Comparison of ENCODE assay signal across 18 cellular contexts in the genomic region with DNA sequence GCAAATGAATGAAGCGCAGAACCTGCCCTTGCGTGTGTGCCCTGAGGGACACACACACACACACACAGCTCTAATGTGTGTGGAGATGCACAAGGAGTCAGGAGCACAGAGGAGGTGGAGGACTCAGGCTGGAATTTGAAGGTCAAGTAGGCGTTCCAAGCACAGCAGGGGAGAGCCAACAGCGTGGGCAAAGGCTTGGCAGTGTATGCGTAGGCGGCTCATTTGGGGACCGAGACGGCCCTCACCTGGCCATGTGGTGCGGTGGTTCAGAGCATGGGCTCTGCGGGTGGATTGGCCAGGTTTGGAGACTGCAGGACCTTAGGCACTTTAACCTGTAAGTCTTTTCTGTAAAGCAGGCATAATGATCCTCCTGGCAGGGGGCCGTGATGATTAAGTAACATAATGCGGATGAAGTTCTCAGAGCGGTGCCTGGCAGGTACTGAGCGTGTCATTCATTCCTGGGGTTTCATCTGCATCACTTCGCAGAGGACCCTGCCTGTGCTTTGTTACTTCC.
DNase-seq lines count a peak whose midpoint lies in the region; ATAC-seq lines count a peak whose summit lies in the region.
"Had no signal": no experiment of that assay in that cellular context is flagged by ENCODE, and none has a peak within 500 bp of the region (broad histone marks: within the 10 kb centered on the region; RNA-seq: fewer than 3 reads in every experiment).

No MANE protein-coding gene starts in this region.

- H3K36me3 ChIP-seq in iPS DF 6.9 (ENCODE audit: control insufficient read depth, insufficient read depth, low read length): no peaks in the 10 kb centered on the region
- H3K36me3 ChIP-seq: esophagus muscularis mucosa had no signal

- H3K9me3 Mint-ChIP-seq in activated naive CD4-positive, alpha-beta T cell treated with anti-CD3 and anti-CD28 coated beads, Interleukin-2, amount 50 U/mL, for 24 hours: no peaks in the 10 kb centered on the region
- no peaks in the 10 kb centered on the region for H3K9me3 Mint-ChIP-seq in activated naive CD4-positive, alpha-beta T cell treated with anti-CD3 and anti-CD28 coated beads, Interleukin-2, amount 50 U/mL, for 72 hours
- no peaks in the 10 kb centered on the region for H3K9me3 Mint-ChIP-seq in stimulated activated memory B cell treated with anti-CD40 and anti-IgM and Interleukin-4, amounts not matched to agents 10 μg/mL and 1 μg/mL and 100 μg/mL, for 72 hours
- H3K9me3 Mint-ChIP-seq: natural killer cell treated with Interleukin-12 subunit alpha and Interleukin-12 subunit beta and Interleukin-15 and Interleukin-18, amount 100 ng/mL, for 72 hours had no signal

- H3K9me3 ChIP-seq in iPS DF 6.9 (ENCODE audit: control insufficient read depth, insufficient read depth, low read length): no peaks in the 10 kb centered on the region
- H3K9me3 ChIP-seq: esophagus muscularis mucosa had no signal

- H3K27ac ChIP-seq in iPS DF 6.9 (ENCODE audit: low read length): no peak overlapping the region
- H3K27ac ChIP-seq: esophagus muscularis mucosa had no signal

- H3K27me3 ChIP-seq in iPS DF 6.9 (ENCODE audit: control insufficient read depth, insufficient read depth, low read length): no peaks in the 10 kb centered on the region; the same call in 1 of the 2 replicates

- peaks cover 4% of the 10 kb centered on the region for H3K4me1 ChIP-seq in iPS DF 6.9 (ENCODE audit: control insufficient read depth, insufficient read depth, low read length)

- peaks cover 19% of the 10 kb centered on the region for H3K27me3 Mint-ChIP-seq in activated naive CD4-positive, alpha-beta T cell treated with anti-CD3 and anti-CD28 coated beads, Interleukin-2, amount 50 U/mL, for 24 hours
- peaks cover 78% of the 10 kb centered on the region for H3K27me3 Mint-ChIP-seq in stimulated activated memory B cell treated with anti-CD40 and anti-IgM and Interleukin-4, amounts not matched to agents 10 μg/mL and 1 μg/mL and 100 μg/mL, for 72 hours

- H3K4me1 Mint-ChIP-seq in activated naive CD4-positive, alpha-beta T cell treated with anti-CD3 and anti-CD28 coated beads, Interleukin-2, amount 50 U/mL, for 24 hours: peaks cover 5% of the 10 kb centered on the region
- peaks cover 10% of the 10 kb centered on the region for H3K4me1 Mint-ChIP-seq in stimulated activated memory B cell treated with anti-CD40 and anti-IgM and Interleukin-4, amounts not matched to agents 10 μg/mL and 1 μg/mL and 100 μg/mL, for 72 hours

- ATAC-seq in activated naive CD4-positive, alpha-beta T cell treated with anti-CD3 and anti-CD28 coated beads, Interleukin-2, amount 50 U/mL, for 72 hours: no peak
- ATAC-seq in stimulated activated memory B cell treated with anti-CD40 and anti-IgM and Interleukin-4, amounts not matched to agents 10 μg/mL and 1 μg/mL and 100 μg/mL, for 72 hours: peak; percentile 36
- no peak for ATAC-seq in HG03135 (IDR thresholded peaks at IDR 0.05; ENCODE audit: unreplicated experiment)
- ATAC-seq: natural killer cell treated with Interleukin-12 subunit alpha and Interleukin-12 subunit beta and Interleukin-15 and Interleukin-18, amount 100 ng/mL, for 72 hours had no signal

- no CpG with 5 or more reads among the region's 15 CpGs for WGBS in iPS DF 6.9 (ENCODE audit: insufficient coverage, insufficient read length)

- no peak for DNase-seq in activated naive CD4-positive, alpha-beta T cell treated with anti-CD3 and anti-CD28 coated beads, Interleukin-2, amount 50 U/mL, for 72 hours (ENCODE audit: low spot score in 2 of 2)
- DNase-seq in NCI-H526 treated with DMSO at 0.1 percent for 48 hours (lab: John Stamatoyannopoulos, UW) (peak; percentile 10), iPS DF 6.9 (ENCODE audit: low read depth, low spot score) (peak; percentile 47), NCI-H510A treated with DMSO at 0.1 percent for 48 hours (lab: John Stamatoyannopoulos, UW) (no peak), COLO668 (lab: John Stamatoyannopoulos, UW; ENCODE audit: unreplicated experiment) (no peak)
- DNase-seq: activated CD4-positive, CD25-positive, alpha-beta regulatory T cell treated with anti-CD3 and anti-CD28 coated beads, Interleukin-2, amount 50 U/mL, for 72 hours; activated CD8-positive, alpha-beta memory T cell treated with anti-CD3 and anti-CD28 coated beads, Interleukin-2, amount 50 U/mL, for 4 hours; AML-193; NCI-H1436; SHP77; stimulated activated CD4-positive, alpha-beta T cell treated with anti-CD3 and anti-CD28 coated beads, Interleukin-15, amount 100 ng/mL, for 24 hours; T-helper 2 cell had no signal

- H3K36me3 Mint-ChIP-seq in activated naive CD4-positive, alpha-beta T cell treated with anti-CD3 and anti-CD28 coated beads, Interleukin-2, amount 50 U/mL, for 24 hours: no peaks in the 10 kb centered on the region
- H3K36me3 Mint-ChIP-seq in activated naive CD4-positive, alpha-beta T cell treated with anti-CD3 and anti-CD28 coated beads, Interleukin-2, amount 50 U/mL, for 72 hours: no peaks in the 10 kb centered on the region
- no peaks in the 10 kb centered on the region for H3K36me3 Mint-ChIP-seq in stimulated activated memory B cell treated with anti-CD40 and anti-IgM and Interleukin-4, amounts not matched to agents 10 μg/mL and 1 μg/mL and 100 μg/mL, for 72 hours
- H3K36me3 Mint-ChIP-seq: natural killer cell treated with Interleukin-12 subunit alpha and Interleukin-12 subunit beta and Interleukin-15 and Interleukin-18, amount 100 ng/mL, for 72 hours had no signal

- H3K4me3 ChIP-seq in iPS DF 6.9 (ENCODE audit: low read length): no peak overlapping the region
- H3K4me3 ChIP-seq: dorsolateral prefrontal cortex, esophagus muscularis mucosa had no signal

- H3K4me3 Mint-ChIP-seq in activated naive CD4-positive, alpha-beta T cell treated with anti-CD3 and anti-CD28 coated beads, Interleukin-2, amount 50 U/mL, for 24 hours: no peak overlapping the region
- no peak overlapping the region for H3K4me3 Mint-ChIP-seq in stimulated activated memory B cell treated with anti-CD40 and anti-IgM and Interleukin-4, amounts not matched to agents 10 μg/mL and 1 μg/mL and 100 μg/mL, for 72 hours
- H3K4me3 Mint-ChIP-seq: natural killer cell treated with Interleukin-12 subunit alpha and Interleukin-12 subunit beta and Interleukin-15 and Interleukin-18, amount 100 ng/mL, for 72 hours had no signal

- peak overlapping the region; percentile 72 for H3K27ac Mint-ChIP-seq in activated naive CD4-positive, alpha-beta T cell treated with anti-CD3 and anti-CD28 coated beads, Interleukin-2, amount 50 U/mL, for 24 hours
- H3K27ac Mint-ChIP-seq in activated naive CD4-positive, alpha-beta T cell treated with anti-CD3 and anti-CD28 coated beads, Interleukin-2, amount 50 U/mL, for 72 hours: no peak overlapping the region
- no peak overlapping the region for H3K27ac Mint-ChIP-seq in stimulated activated memory B cell treated with anti-CD40 and anti-IgM and Interleukin-4, amounts not matched to agents 10 μg/mL and 1 μg/mL and 100 μg/mL, for 72 hours
- H3K27ac Mint-ChIP-seq: natural killer cell treated with Interleukin-12 subunit alpha and Interleukin-12 subunit beta and Interleukin-15 and Interleukin-18, amount 100 ng/mL, for 72 hours had no signal

Comparison
In these comparisons a context has a peak if more than half of its experiments do, and no peak if none do; other contexts are left out.
1. DNase-seq: peak in NCI-H526 treated with DMSO at 0.1 percent for 48 hours (single experiment) and iPS DF 6.9 (single experiment); none in activated naive CD4-positive, alpha-beta T cell treated with anti-CD3 and anti-CD28 coated beads, Interleukin-2, amount 50 U/mL, for 72 hours (0 of 2), NCI-H510A treated with DMSO at 0.1 percent for 48 hours (single experiment) and COLO668 (single experiment).